ENCODE assay signal across 1 cellular context in the genomic region with DNA sequence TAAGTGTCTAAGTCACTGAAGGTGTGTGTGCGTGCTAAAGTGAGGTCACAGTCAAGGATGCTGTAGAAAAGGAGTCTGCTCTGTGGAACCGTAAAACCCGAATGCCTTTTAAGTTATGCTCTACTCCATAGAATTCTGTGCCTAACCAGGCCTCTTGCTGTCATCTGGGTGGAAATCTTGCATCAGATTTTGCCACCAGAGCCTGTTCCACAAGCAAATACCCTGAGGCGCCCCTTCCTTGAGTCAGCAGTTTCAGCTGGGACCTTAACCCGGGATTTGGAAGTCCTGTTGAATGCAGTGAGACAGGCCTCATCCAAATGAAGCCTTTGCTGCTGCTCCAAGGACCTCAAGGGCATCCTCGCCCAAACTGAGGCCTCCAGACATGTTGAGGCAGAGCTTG.
TF ChIP-seq lines count a peak whose summit lies in the region.

No MANE protein-coding gene starts in this region.

TF ChIP-seq in GM23338, 12 proteins besides CTCF, POLR2A, EP300 and RAD21 (continued from another document):
- TF ChIP-seq, protein P1, sequence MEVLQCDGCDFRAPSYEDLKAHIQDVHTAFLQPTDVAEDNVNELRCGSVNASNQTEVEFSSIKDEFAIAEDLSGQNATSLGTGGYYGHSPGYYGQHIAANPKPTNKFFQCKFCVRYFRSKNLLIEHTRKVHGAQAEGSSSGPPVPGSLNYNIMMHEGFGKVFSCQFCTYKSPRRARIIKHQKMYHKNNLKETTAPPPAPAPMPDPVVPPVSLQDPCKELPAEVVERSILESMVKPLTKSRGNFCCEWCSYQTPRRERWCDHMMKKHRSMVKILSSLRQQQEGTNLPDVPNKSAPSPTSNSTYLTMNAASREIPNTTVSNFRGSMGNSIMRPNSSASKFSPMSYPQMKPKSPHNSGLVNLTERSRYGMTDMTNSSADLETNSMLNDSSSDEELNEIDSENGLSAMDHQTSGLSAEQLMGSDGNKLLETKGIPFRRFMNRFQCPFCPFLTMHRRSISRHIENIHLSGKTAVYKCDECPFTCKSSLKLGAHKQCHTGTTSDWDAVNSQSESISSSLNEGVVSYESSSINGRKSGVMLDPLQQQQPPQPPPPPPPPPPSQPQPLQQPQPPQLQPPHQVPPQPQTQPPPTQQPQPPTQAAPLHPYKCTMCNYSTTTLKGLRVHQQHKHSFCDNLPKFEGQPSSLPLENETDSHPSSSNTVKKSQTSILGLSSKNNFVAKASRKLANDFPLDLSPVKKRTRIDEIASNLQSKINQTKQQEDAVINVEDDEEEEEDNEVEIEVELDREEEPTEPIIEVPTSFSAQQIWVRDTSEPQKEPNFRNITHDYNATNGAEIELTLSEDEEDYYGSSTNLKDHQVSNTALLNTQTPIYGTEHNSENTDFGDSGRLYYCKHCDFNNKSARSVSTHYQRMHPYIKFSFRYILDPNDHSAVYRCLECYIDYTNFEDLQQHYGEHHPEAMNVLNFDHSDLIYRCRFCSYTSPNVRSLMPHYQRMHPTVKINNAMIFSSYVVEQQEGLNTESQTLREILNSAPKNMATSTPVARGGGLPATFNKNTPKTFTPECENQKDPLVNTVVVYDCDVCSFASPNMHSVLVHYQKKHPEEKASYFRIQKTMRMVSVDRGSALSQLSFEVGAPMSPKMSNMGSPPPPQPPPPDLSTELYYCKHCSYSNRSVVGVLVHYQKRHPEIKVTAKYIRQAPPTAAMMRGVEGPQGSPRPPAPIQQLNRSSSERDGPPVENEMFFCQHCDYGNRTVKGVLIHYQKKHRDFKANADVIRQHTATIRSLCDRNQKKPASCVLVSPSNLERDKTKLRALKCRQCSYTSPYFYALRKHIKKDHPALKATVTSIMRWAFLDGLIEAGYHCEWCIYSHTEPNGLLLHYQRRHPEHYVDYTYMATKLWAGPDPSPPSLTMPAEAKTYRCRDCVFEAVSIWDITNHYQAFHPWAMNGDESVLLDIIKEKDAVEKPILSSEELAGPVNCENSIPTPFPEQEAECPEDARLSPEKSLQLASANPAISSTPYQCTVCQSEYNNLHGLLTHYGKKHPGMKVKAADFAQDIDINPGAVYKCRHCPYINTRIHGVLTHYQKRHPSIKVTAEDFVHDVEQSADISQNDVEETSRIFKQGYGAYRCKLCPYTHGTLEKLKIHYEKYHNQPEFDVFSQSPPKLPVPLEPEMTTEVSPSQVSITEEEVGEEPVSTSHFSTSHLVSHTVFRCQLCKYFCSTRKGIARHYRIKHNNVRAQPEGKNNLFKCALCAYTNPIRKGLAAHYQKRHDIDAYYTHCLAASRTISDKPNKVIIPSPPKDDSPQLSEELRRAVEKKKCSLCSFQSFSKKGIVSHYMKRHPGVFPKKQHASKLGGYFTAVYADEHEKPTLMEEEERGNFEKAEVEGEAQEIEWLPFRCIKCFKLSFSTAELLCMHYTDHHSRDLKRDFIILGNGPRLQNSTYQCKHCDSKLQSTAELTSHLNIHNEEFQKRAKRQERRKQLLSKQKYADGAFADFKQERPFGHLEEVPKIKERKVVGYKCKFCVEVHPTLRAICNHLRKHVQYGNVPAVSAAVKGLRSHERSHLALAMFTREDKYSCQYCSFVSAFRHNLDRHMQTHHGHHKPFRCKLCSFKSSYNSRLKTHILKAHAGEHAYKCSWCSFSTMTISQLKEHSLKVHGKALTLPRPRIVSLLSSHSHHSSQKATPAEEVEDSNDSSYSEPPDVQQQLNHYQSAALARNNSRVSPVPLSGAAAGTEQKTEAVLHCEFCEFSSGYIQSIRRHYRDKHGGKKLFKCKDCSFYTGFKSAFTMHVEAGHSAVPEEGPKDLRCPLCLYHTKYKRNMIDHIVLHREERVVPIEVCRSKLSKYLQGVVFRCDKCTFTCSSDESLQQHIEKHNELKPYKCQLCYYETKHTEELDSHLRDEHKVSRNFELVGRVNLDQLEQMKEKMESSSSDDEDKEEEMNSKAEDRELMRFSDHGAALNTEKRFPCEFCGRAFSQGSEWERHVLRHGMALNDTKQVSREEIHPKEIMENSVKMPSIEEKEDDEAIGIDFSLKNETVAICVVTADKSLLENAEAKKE (CRISPR knock-in tag; IDR thresholded peaks at IDR 0.05): no peak
